Comparison of ENCODE assay signal across 1 cellular context in the genomic region with DNA sequence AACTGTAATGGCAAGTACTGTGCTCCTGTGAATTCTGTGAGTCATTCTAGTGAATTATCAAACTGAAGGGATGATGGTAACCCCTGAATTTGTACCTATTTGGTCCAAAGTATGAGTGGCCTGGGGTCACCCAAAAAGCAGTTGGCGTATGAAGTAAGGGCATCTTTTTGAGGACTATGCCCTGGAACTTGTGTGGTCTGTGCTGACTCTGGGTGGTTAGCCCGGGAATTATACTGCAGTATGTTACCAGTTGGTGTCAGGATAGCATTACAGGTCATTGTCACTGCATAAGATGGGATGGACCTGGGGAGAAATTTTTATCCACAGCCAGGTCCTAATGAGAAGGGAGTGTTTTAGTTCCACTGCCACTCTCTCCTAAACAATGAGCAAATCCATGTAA.
TF ChIP-seq lines count a peak whose summit lies in the region.

No MANE protein-coding gene starts in this region.

TF ChIP-seq in HCT116, 20 proteins besides CTCF, POLR2A, EP300 and RAD21 (continued from another document):
- TF ChIP-seq, protein P1, sequence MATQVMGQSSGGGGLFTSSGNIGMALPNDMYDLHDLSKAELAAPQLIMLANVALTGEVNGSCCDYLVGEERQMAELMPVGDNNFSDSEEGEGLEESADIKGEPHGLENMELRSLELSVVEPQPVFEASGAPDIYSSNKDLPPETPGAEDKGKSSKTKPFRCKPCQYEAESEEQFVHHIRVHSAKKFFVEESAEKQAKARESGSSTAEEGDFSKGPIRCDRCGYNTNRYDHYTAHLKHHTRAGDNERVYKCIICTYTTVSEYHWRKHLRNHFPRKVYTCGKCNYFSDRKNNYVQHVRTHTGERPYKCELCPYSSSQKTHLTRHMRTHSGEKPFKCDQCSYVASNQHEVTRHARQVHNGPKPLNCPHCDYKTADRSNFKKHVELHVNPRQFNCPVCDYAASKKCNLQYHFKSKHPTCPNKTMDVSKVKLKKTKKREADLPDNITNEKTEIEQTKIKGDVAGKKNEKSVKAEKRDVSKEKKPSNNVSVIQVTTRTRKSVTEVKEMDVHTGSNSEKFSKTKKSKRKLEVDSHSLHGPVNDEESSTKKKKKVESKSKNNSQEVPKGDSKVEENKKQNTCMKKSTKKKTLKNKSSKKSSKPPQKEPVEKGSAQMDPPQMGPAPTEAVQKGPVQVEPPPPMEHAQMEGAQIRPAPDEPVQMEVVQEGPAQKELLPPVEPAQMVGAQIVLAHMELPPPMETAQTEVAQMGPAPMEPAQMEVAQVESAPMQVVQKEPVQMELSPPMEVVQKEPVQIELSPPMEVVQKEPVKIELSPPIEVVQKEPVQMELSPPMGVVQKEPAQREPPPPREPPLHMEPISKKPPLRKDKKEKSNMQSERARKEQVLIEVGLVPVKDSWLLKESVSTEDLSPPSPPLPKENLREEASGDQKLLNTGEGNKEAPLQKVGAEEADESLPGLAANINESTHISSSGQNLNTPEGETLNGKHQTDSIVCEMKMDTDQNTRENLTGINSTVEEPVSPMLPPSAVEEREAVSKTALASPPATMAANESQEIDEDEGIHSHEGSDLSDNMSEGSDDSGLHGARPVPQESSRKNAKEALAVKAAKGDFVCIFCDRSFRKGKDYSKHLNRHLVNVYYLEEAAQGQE (IDR thresholded peaks at IDR 0.05; ENCODE audit: low read depth), result no peak
- TF ChIP-seq SRF (IDR thresholded peaks at IDR 0.05; ENCODE audit: low read depth), result no peak
